In the genomic region with DNA sequence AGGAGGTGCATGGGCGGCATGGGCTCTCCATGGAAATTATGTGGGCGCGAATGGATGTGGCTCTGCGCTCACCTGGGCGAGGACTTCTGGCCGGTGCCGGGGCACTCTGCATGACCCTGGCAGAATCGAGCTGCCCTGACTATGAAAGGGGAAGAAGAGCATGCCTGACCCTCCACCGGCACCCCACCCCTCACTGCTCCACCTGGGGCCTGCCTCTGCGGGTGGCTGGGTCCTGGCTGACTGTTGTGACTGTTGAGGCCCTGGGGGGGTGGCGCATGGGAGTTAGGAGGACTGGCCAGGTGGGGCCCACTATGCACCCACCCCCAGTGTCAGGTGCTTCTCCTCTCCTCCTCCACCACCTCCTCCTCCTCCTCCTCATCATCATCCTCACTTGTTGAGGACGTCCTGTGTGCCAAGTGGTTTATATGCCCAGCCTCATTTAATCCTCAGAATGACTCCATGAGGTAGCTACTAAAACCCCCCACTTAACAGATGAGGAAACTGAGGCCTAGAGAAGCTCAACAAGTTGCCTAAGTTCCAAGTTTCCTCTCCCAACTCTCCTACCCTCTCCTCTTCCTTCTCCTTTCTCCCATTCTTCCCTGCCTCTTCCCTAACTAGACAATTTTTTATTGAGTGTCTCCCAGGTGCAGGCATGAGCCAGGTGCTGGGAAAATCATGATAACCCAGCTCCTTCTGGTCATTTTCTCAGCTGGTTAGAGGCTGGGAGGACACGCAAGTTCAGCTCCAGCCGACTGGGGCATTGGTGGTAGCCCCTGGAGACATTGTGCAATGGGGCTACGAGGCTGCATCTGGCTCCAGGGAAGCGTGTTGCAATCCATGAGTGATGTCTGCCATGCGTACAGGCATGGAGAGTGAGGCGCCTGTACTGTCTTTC, we compare ENCODE assay signal across 9 cellular contexts. TPM values are rescaled to one million over a fixed set of nuclear protein-coding genes. Genes with fewer than 3 reads are reported as not detected.
A peak's percentile ranks its signal among the peaks of the same experiment; 100 is the strongest.
DNase-seq lines count a peak whose midpoint lies in the region; ATAC-seq and TF ChIP-seq lines count a peak whose summit lies in the region.
"Had no signal": no experiment of that assay in that cellular context is flagged by ENCODE, and none has a peak within 500 bp of the region (broad histone marks: within the 10 kb centered on the region; RNA-seq: fewer than 3 reads in every experiment).

No MANE protein-coding gene starts in this region.

- no peaks in the 10 kb centered on the region for H3K9me3 ChIP-seq in HEK293 (ENCODE audit: control insufficient read depth, insufficient read depth, low read depth, low read length)

- no peaks in the 10 kb centered on the region for H3K36me3 ChIP-seq in HEK293 (ENCODE audit: control insufficient read depth in 2 of 2, insufficient read depth in 1 of 2, low read length in 2 of 2)

- no peaks in the 10 kb centered on the region for H3K4me1 ChIP-seq in HEK293 (ENCODE audit: control insufficient read depth, insufficient read depth, low read length)

- H3K4me3 ChIP-seq in HEK293 (ENCODE audit: low read depth, low read length) (no peak overlapping the region), fibroblast of villous mesenchyme (ENCODE audit: low read depth, low read length) (peak overlapping the region; percentile 43), skin epidermis (peak overlapping the region in 2 of 7 experiments; percentile 5 to 15)

- DNase-seq in SK-MEL-5 (ENCODE audit: low read depth, low spot score) (peak; percentile 52), fibroblast of villous mesenchyme (ENCODE audit: low read depth) (peak; percentile 96), NCI-H510A (lab: John Stamatoyannopoulos, UW) (no peak)
- no peak for DNase-seq in stimulated activated CD4-positive, alpha-beta T cell treated with anti-CD3 and anti-CD28 coated beads, Interleukin-2, amount 100 ng/mL, for 48 hours
- no peak for DNase-seq in stimulated activated CD4-positive, alpha-beta T cell treated with anti-CD3 and anti-CD28 coated beads, Interleukin-4, amount 100 ng/mL, for 24 hours

- CTCF ChIA-PET in HEK293 (lab: Yijun Ruan, JAX) = interaction anchor here (0.6 to 0.7 kb wide), 5 partner anchors 8 to 265 kb away, joined by 3 to 4 read pairs (median 4); no protein-coding TSS in a partner anchor

- no peak for ATAC-seq in activated CD4-positive, CD25-positive, alpha-beta regulatory T cell treated with anti-CD3 and anti-CD28 coated beads, Interleukin-2, amount 50 U/mL, for 24 hours

- TF ChIP-seq CTCF in HEK293 (tag by site-specific recombination; IDR thresholded peaks at IDR 0.05) (no peak), fibroblast of villous mesenchyme (IDR thresholded peaks at IDR 0.05; ENCODE audit: insufficient read depth, low read depth, low read length) (no peak)

- H3K27ac ChIP-seq in HEK293 (ENCODE audit: extremely low read depth, low read depth, low read length) = no peak overlapping the region
- H3K27ac ChIP-seq in skin epidermis = peak overlapping the region in 19 of 21 experiments; percentile 5 to 85 (median 71)

- in situ Hi-C loops in SK-MEL-5 (cut with HindIII; ENCODE audit: low pct_unique_long_range_greater_than_20kb, low sequenced_read_pairs) = no loop called here

- POLR2A ChIA-PET in HEK293 (lab: Yijun Ruan, JAX) = interaction anchor here (0.7 to 2.0 kb wide), 5 partner anchors 10 to 347 kb away, joined by 3 to 7 read pairs (median 4); no protein-coding TSS in a partner anchor

TF ChIP-seq in HEK293, 187 proteins besides CTCF, POLR2A, EP300 and RAD21:
- TF ChIP-seq ZFHX2 (tag by site-specific recombination; conservative IDR thresholded peaks at IDR 0.05) (0 out of 2 replicates have a peak, but pooled peaks have one; percentile 10), SCRT2 (tag by site-specific recombination; IDR thresholded peaks at IDR 0.05) (peak; percentile 43; the same call in 1 of the 2 replicates), GFI1B (tag by site-specific recombination; IDR thresholded peaks at IDR 0.05) (no peak)

RNA-seq across cellular contexts. Expression of gene MYEOV, which starts 2.3 kb away (rescaled TPM):
- 0.11 TPM in 1 of 2 replicates, not detected in the other for total RNA-seq in SK-MEL-5 (2014; rRNA removed; shearing (Covaris generic))
- polyA plus RNA-seq in SK-MEL-5 (2015; cell fraction: cytosol; rRNA removed) = 0.94 and 1.2 TPM in 2 replicates
- polyA plus RNA-seq in SK-MEL-5 (2015; cell fraction: nucleus; rRNA removed) = 0.49 and 1.1 TPM in 2 replicates
- total RNA-seq in fibroblast of villous mesenchyme = 0.86 and 3.2 TPM in 2 replicates
- total RNA-seq: cerebellum had no signal

Comparison
In these comparisons a context has a peak if more than half of its experiments do, and no peak if none do; other contexts are left out.
1. DNase-seq: peak in SK-MEL-5 (single experiment) and fibroblast of villous mesenchyme (single experiment); none in stimulated activated CD4-positive, alpha-beta T cell treated with anti-CD3 and anti-CD28 coated beads, Interleukin-2, amount 100 ng/mL, for 48 hours (0 of 2), stimulated activated CD4-positive, alpha-beta T cell treated with anti-CD3 and anti-CD28 coated beads, Interleukin-4, amount 100 ng/mL, for 24 hours (single experiment) and NCI-H510A (single experiment).